In the genomic region with DNA sequence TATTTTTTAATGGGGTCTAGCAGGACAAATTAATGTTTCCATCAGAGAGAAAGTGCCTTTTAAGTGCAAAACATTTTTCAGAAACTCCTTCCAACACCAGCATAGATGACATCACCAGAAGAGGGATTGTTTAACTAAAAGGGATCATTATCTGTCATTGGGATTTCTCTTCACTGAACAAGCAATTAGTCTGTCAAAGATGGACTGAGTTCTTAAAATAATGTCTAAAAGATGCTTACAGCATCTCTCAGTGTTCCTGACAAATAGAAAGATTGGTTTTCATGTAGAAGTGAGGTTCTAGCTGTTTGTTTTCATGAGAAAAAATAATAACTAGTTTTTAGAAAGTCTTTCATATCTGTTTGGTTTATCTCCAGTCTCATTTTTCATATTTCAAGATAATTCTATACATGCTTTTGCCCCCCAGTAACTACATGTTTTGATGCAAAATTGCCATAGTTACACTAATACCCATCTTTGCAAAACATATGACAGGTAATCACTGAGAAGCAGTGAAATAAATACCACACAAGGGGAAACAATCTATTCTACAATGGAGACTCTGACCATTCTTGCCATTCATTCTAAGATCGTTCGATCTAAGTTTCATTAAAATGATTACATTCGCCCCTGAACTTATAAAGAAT, we compare ENCODE assay signal across 18 cellular contexts.
"Had no signal": no experiment of that assay in that cellular context is flagged by ENCODE, and none has a peak within 500 bp of the region (broad histone marks: within the 10 kb centered on the region; RNA-seq: fewer than 3 reads in every experiment).

No MANE protein-coding gene starts in this region.

- H3K27ac Mint-ChIP-seq: endodermal cell; naive thymus-derived CD4-positive, alpha-beta T cell; nephron progenitor cell; type B pancreatic cell had no signal

- H3K4me3 ChIP-seq: colonic mucosa, heart left ventricle, sigmoid colon, skin epidermis, stomach, thyroid gland had no signal

- DNase-seq: colonic mucosa; dermis blood vessel endothelial cell; endodermal cell; erythroblast; heart left ventricle; kidney glomerular epithelial cell; mesendoderm; naive thymus-derived CD4-positive, alpha-beta T cell; nephron progenitor cell; sigmoid colon; stimulated activated CD4-positive, alpha-beta T cell treated with anti-CD3 and anti-CD28 coated beads, Interleukin-12 subunit alpha, Interleukin-12 subunit beta, amount 100 ng/mL, for 4 hours; stimulated activated naive CD4-positive, alpha-beta T cell; stomach; substantia nigra; thyroid gland had no signal

- H3K36me3 Mint-ChIP-seq: naive thymus-derived CD4-positive, alpha-beta T cell; type B pancreatic cell had no signal

- H3K27me3 ChIP-seq: colonic mucosa, heart left ventricle, neutrophil, sigmoid colon, stomach, thyroid gland had no signal

- H3K4me1 Mint-ChIP-seq: naive thymus-derived CD4-positive, alpha-beta T cell had no signal

- H3K27ac ChIP-seq: colonic mucosa, neutrophil, sigmoid colon, skin epidermis, stomach, thyroid gland had no signal

- H3K9me3 ChIP-seq: colonic mucosa, heart left ventricle, neutrophil, stomach, thyroid gland had no signal

- H3K4me1 ChIP-seq: colonic mucosa, heart left ventricle, stomach, thyroid gland had no signal

- H3K4me3 Mint-ChIP-seq: endodermal cell; naive thymus-derived CD4-positive, alpha-beta T cell; nephron progenitor cell; type B pancreatic cell had no signal

- H3K27me3 Mint-ChIP-seq: naive thymus-derived CD4-positive, alpha-beta T cell; type B pancreatic cell had no signal

- H3K9me3 Mint-ChIP-seq: endodermal cell, nephron progenitor cell, type B pancreatic cell had no signal

- H3K36me3 ChIP-seq: colonic mucosa, heart left ventricle, neutrophil, sigmoid colon, stomach, thyroid gland had no signal
